19 cellular contexts compared by ENCODE assay signal in the genomic region with DNA sequence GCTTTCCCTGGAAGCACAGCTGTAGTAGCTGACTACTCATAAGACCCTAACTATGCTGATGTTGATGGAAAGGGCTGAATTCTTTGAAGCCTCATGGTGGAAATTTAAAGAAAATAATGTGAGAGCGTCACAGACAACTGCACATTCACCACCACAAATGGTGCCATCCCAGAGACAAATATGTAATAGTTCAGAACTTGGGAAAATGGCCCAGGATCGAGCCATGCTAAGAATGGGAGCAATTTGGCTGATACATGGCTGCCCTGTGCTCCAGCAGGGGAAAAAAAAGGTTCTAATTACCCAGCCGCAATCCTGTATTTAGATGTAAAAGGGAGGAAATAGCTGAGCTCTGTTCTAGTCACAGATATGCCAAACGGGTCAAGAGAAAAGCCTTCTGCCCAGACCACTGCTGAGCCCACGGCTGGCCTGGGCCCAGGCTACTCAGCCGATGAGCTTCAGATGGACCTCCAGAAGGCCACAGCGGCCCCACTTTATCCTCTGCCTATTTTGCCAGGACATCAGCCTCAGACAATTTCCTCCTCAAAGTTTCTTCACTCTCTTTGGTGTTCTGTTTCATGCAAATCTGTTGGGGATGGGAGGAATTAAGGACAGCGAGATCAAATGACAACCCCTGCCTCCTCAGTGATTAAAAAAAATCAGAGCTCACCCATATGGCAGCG. TPM values are rescaled to one million over a fixed set of nuclear protein-coding genes. Genes with fewer than 3 reads are reported as not detected.
DNase-seq lines count a peak whose midpoint lies in the region; TF ChIP-seq lines count a peak whose summit lies in the region.
"Had no signal": no experiment of that assay in that cellular context is flagged by ENCODE, and none has a peak within 500 bp of the region (broad histone marks: within the 10 kb centered on the region; RNA-seq: fewer than 3 reads in every experiment).

No MANE protein-coding gene starts in this region.

- peak overlapping the region; percentile 39 for H3K27ac Mint-ChIP-seq in osteocyte (ENCODE audit: unreplicated experiment)
- H3K27ac Mint-ChIP-seq: dendritic cell treated with granulocyte-macrophage colony-stimulating factor and Interleukin-4, amounts not matched to agents 40 ng/mL and 50 ng/mL, for 4 days had no signal

- H3K4me1 Mint-ChIP-seq in osteocyte (ENCODE audit: unreplicated experiment) = peaks cover 14% of the 10 kb centered on the region

- no peak overlapping the region for H2AFZ ChIP-seq in fibroblast of lung (ENCODE audit: low read length)

- H3K4me2 ChIP-seq in fibroblast of lung (ENCODE audit: extremely low read depth, insufficient read depth, low read length) = no peak overlapping the region
- H3K4me2 ChIP-seq: BLaER1 treated with 17β-estradiol and CSF1 and Interleukin-3, amounts not matched to agents 10 nM and 100 nM had no signal

- DNase-seq in G401 (ENCODE audit: low spot score) (peak; percentile 26), NCI-H82 (lab: John Stamatoyannopoulos, UW) (peak; percentile 69), fibroblast of lung (ENCODE audit: low read depth in 2 of 2) (peak; percentile 19 to 50), osteocyte (ENCODE audit: extremely low spot score, unreplicated experiment) (no peak), 8988T (no peak), nucleus accumbens (lab: John Stamatoyannopoulos, UW) (no peak)
- no peak for DNase-seq in stimulated activated CD4-positive, alpha-beta T cell treated with anti-CD3 and anti-CD28 coated beads, Interleukin-4, amount 100 ng/mL, for 4 hours
- DNase-seq in effector CD4-positive, alpha-beta T cell = no peak
- DNase-seq: activated CD8-positive, alpha-beta memory T cell treated with anti-CD3 and anti-CD28 coated beads for 24 hours; DMS79; esophagus squamous epithelium; hypothalamus; left lung; MG63; NCI-H187; NCI-H774; substantia nigra had no signal

- H3K4me3 Mint-ChIP-seq in osteocyte (ENCODE audit: unreplicated experiment) = no peak overlapping the region
- H3K4me3 Mint-ChIP-seq: dendritic cell treated with granulocyte-macrophage colony-stimulating factor and Interleukin-4, amounts not matched to agents 40 ng/mL and 50 ng/mL, for 4 days had no signal

- H3K36me3 Mint-ChIP-seq in osteocyte (ENCODE audit: unreplicated experiment) = no peaks in the 10 kb centered on the region

- no peaks in the 10 kb centered on the region for H3K36me3 ChIP-seq in fibroblast of lung (ENCODE audit: control insufficient read depth, insufficient read depth, low read length)
- H3K36me3 ChIP-seq: BLaER1 treated with 17β-estradiol and CSF1 and Interleukin-3, amounts not matched to agents 10 nM and 100 nM; esophagus squamous epithelium; left lung; MG63 had no signal

- H3K9ac ChIP-seq in fibroblast of lung (ENCODE audit: insufficient read depth, low read length) = no peak overlapping the region
- H3K9ac ChIP-seq: BLaER1 treated with 17β-estradiol and CSF1 and Interleukin-3, amounts not matched to agents 10 nM and 100 nM had no signal

- TF ChIP-seq CTCF in fibroblast of lung (conservative IDR thresholded peaks at IDR 0.05 in 1 of 2, IDR thresholded peaks at IDR 0.05 in 1 of 2; ENCODE audit: low read depth in 1 of 2, low read length in 2 of 2) (no peak), osteocyte (IDR thresholded peaks at IDR 0.05) (no peak)

- in situ Hi-C loops in G401 (cut with HindIII; ENCODE audit: low sequenced_read_pairs) = no loop called here

- H3K27me3 ChIP-seq in fibroblast of lung (ENCODE audit: control insufficient read depth, insufficient read depth, low read length) = no peaks in the 10 kb centered on the region
- H3K27me3 ChIP-seq: BLaER1 treated with 17β-estradiol and CSF1 and Interleukin-3, amounts not matched to agents 10 nM and 100 nM; esophagus squamous epithelium; left lung; MG63 had no signal

- no peaks in the 10 kb centered on the region for H3K9me3 Mint-ChIP-seq in osteocyte (ENCODE audit: unreplicated experiment)
- H3K9me3 Mint-ChIP-seq: dendritic cell treated with granulocyte-macrophage colony-stimulating factor and Interleukin-4, amounts not matched to agents 40 ng/mL and 50 ng/mL, for 4 days had no signal

- no peaks in the 10 kb centered on the region for H3K27me3 Mint-ChIP-seq in osteocyte (ENCODE audit: unreplicated experiment)
- H3K27me3 Mint-ChIP-seq: dendritic cell treated with granulocyte-macrophage colony-stimulating factor and Interleukin-4, amounts not matched to agents 40 ng/mL and 50 ng/mL, for 4 days had no signal

- no peak overlapping the region for H3K27ac ChIP-seq in fibroblast of lung (ENCODE audit: insufficient read depth, low read length)
- H3K27ac ChIP-seq: BLaER1 treated with 17β-estradiol and CSF1 and Interleukin-3, amounts not matched to agents 10 nM and 100 nM; esophagus squamous epithelium; left lung had no signal

- no peaks in the 10 kb centered on the region for H3K79me2 ChIP-seq in fibroblast of lung (ENCODE audit: control insufficient read depth, insufficient read depth, low read length)

- no peaks in the 10 kb centered on the region for H3K9me3 ChIP-seq in fibroblast of lung (ENCODE audit: control insufficient read depth, insufficient read depth, low read depth, low read length)
- H3K9me3 ChIP-seq: BLaER1 treated with 17β-estradiol and CSF1 and Interleukin-3, amounts not matched to agents 10 nM and 100 nM; esophagus squamous epithelium; left lung; MG63 had no signal

- no peaks in the 10 kb centered on the region for H4K20me1 ChIP-seq in fibroblast of lung (ENCODE audit: control insufficient read depth, extremely low read depth, insufficient read depth, low read length)
- H4K20me1 ChIP-seq: BLaER1 treated with 17β-estradiol and CSF1 and Interleukin-3, amounts not matched to agents 10 nM and 100 nM had no signal

- peaks cover under 1% of the 10 kb centered on the region for H3K4me1 ChIP-seq in fibroblast of lung (ENCODE audit: control insufficient read depth, extremely low read depth, insufficient read depth, low read length)
- H3K4me1 ChIP-seq: BLaER1 treated with 17β-estradiol and CSF1 and Interleukin-3, amounts not matched to agents 10 nM and 100 nM; esophagus squamous epithelium; left lung had no signal

- no peak overlapping the region for H3K4me3 ChIP-seq in fibroblast of lung (replicated peaks in 1 of 4; ENCODE audit: control extremely low read depth in 1 of 4, insufficient read depth in 1 of 4, low read depth in 3 of 4, low read length in 4 of 4)
- H3K4me3 ChIP-seq: BLaER1 treated with 17β-estradiol and CSF1 and Interleukin-3, amounts not matched to agents 10 nM and 100 nM; esophagus squamous epithelium; left lung; MG63 had no signal

RNA-seq across cellular contexts. Expression of a gene that starts 54.4 kb away (rescaled TPM):
- total RNA-seq in G401 (2014; rRNA removed; shearing (Covaris generic)) = not detected in 2 replicates
- total RNA-seq in fibroblast of lung (5.9 and 8.1 TPM in 2 replicates), osteocyte (22.7 and 24.5 TPM in 2 replicates)
- polyA plus RNA-seq in fibroblast of lung = 2.2 and 2.6 TPM in 2 replicates
- 3.0 and 3.7 TPM in 2 replicates for polyA plus RNA-seq in fibroblast of lung (2012)
- polyA minus RNA-seq in fibroblast of lung (ENCODE audit: low replicate concordance) = 1.2 and 2.9 TPM in 2 replicates

Comparison
In these comparisons a context has a peak if more than half of its experiments do, and no peak if none do; other contexts are left out.
1. DNase-seq: peak in G401 (single experiment), NCI-H82 (single experiment) and fibroblast of lung (2 of 2); none in osteocyte (single experiment), stimulated activated CD4-positive, alpha-beta T cell treated with anti-CD3 and anti-CD28 coated beads, Interleukin-4, amount 100 ng/mL, for 4 hours (0 of 2), 8988T (single experiment), nucleus accumbens (0 of 56) and effector CD4-positive, alpha-beta T cell (single experiment).